8 cellular contexts compared by ENCODE assay signal in the genomic region with DNA sequence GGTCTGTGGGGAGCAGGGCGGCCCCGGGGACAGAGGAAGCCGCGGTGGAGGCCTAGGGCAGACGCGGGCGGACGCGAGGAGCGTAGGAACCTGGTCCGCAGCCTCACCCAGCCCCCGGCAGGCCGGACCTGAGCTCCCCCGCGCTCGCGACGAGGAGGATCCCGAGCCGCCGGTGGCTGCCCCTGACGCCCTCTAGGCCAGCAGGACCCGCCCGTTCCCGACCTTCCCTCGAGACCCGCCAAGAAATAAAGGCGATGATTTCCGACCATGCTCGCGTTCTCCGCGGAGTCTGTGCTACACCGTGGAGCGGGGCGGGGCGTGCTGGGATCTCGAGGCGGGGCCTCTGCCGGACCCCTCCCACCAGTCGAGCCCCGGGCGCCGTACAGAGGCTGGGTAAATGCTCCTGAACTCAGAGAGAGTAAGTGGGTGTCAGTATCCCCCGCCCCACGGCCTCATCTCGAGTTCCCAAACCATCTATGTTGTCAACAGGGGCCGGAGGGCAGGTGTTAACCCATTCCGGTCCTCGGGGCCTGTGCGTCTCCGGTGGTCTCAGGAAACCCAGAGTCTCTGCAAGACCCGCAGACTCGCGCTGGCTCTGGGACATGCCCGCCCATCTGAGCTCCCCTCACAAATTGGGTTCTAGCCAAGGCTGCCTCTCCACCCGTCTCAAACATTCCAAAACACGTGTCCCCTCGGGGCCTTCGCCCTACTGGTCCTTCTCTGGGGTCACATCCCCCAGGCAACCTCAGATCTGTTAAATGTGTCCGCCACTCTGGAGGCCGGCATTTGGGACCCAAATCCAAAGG.
DNase-seq lines count a peak whose midpoint lies in the region; ATAC-seq and TF ChIP-seq lines count a peak whose summit lies in the region.

No MANE protein-coding gene starts in this region.

- DNase-seq in NCI-H69 (lab: John Stamatoyannopoulos, UW) (peak; percentile 69), erythroblast (lab: John Stamatoyannopoulos, UW) (peak; percentile 40 to 69), substantia nigra (lab: John Stamatoyannopoulos, UW) (peak in 10 of 49 donors; percentile 12 to 82 (median 24))
- DNase-seq in activated CD8-positive, alpha-beta memory T cell treated with anti-CD3 and anti-CD28 coated beads for 48 hours (ENCODE audit: low read depth in 2 of 3, low spot score in 2 of 3): peak in 2 of 3 experiments; percentile 31 to 53

- H3K27ac ChIP-seq in 22Rv1 (peak overlapping the region; percentile 89), substantia nigra (ENCODE audit: low read depth, low read length, poor library complexity, severe bottlenecking) (peak overlapping the region; percentile 42)

- peak overlapping the region; percentile 77 to 89 (median 80) for H3K4me3 Mint-ChIP-seq in nephron

- no peak for TF ChIP-seq POLR2A in erythroblast (IDR thresholded peaks at IDR 0.05; ENCODE audit: low read length)

- peaks cover 4% of the 10 kb centered on the region for H3K27me3 Mint-ChIP-seq in nephron (ENCODE audit: low read depth)

- peaks cover 7% of the 10 kb centered on the region for H3K4me1 Mint-ChIP-seq in nephron

- H3K27ac Mint-ChIP-seq in nephron: no peak overlapping the region

- ATAC-seq in GM18858 (IDR thresholded peaks at IDR 0.05; ENCODE audit: unreplicated experiment) (peak; percentile 48), HG03066 (IDR thresholded peaks at IDR 0.05; ENCODE audit: low read depth, unreplicated experiment) (peak; percentile 78)

- no peaks in the 10 kb centered on the region for H3K36me3 Mint-ChIP-seq in nephron (ENCODE audit: low read depth)

- TF ChIP-seq CTCF in 22Rv1 (IDR thresholded peaks at IDR 0.05) (no peak), nephron (IDR thresholded peaks at IDR 0.05; ENCODE audit: unreplicated experiment in 3 of 3) (no peak)

- no peaks in the 10 kb centered on the region for H3K9me3 Mint-ChIP-seq in nephron
